30 cellular contexts compared by ENCODE assay signal in genomic region chr1:199291022-199291740, GRCh38.
"Had no signal": no experiment of that assay in that cellular context is flagged by ENCODE, and none has a peak within 500 bp of the region (broad histone marks: within the 10 kb centered on the region; RNA-seq: fewer than 3 reads in every experiment).

No MANE protein-coding gene starts in this region.

- H3K4me1 Mint-ChIP-seq: memory B cell; naive thymus-derived CD4-positive, alpha-beta T cell; nephron had no signal

- H3K9me3 Mint-ChIP-seq: dendritic cell treated with granulocyte-macrophage colony-stimulating factor and Interleukin-4, amounts not matched to agents 40 ng/mL and 50 ng/mL, for 4 days; memory B cell; naive thymus-derived CD4-positive, alpha-beta T cell; nephron; neural progenitor cell; stimulated activated naive B cell treated with anti-CD40 and anti-IgM and Interleukin-4, amounts not matched to agents 10 μg/mL and 1 μg/mL and 100 μg/mL, for 72 hours had no signal

- H3K4me3 ChIP-seq: colonic mucosa, gastrocnemius medialis, lower lobe of right lung, neural progenitor cell, ovary, psoas muscle, sigmoid colon, skin epidermis, thoracic aorta, tibial nerve, upper lobe of left lung had no signal

- H3K9me3 ChIP-seq: colonic mucosa, gastrocnemius medialis, lower lobe of right lung, ovary, psoas muscle, sigmoid colon, thoracic aorta, tibial nerve, upper lobe of left lung had no signal

- H3K36me3 Mint-ChIP-seq: memory B cell; naive thymus-derived CD4-positive, alpha-beta T cell; neural progenitor cell; stimulated activated naive B cell treated with anti-CD40 and anti-IgM and Interleukin-4, amounts not matched to agents 10 μg/mL and 1 μg/mL and 100 μg/mL, for 72 hours had no signal

- H3K27ac Mint-ChIP-seq: dendritic cell treated with granulocyte-macrophage colony-stimulating factor and Interleukin-4, amounts not matched to agents 40 ng/mL and 50 ng/mL, for 4 days; memory B cell; naive thymus-derived CD4-positive, alpha-beta T cell; nephron; neural progenitor cell; stimulated activated naive B cell treated with anti-CD40 and anti-IgM and Interleukin-4, amounts not matched to agents 10 μg/mL and 1 μg/mL and 100 μg/mL, for 72 hours; stimulated activated naive CD8-positive, alpha-beta T cell treated with anti-CD3 and anti-CD28 coated beads, Interleukin-15, Interleukin-2, amounts not matched to agents 100 ng/mL and 50 ng/mL, for 24 hours had no signal

- H3K27me3 ChIP-seq: colonic mucosa, gastrocnemius medialis, neural progenitor cell, ovary, sigmoid colon, tibial nerve, upper lobe of left lung had no signal

- H3K4me3 Mint-ChIP-seq: dendritic cell treated with granulocyte-macrophage colony-stimulating factor and Interleukin-4, amounts not matched to agents 40 ng/mL and 50 ng/mL, for 4 days; memory B cell; naive thymus-derived CD4-positive, alpha-beta T cell; nephron; neural progenitor cell; stimulated activated naive B cell treated with anti-CD40 and anti-IgM and Interleukin-4, amounts not matched to agents 10 μg/mL and 1 μg/mL and 100 μg/mL, for 72 hours; stimulated activated naive CD8-positive, alpha-beta T cell treated with anti-CD3 and anti-CD28 coated beads, Interleukin-15, Interleukin-2, amounts not matched to agents 100 ng/mL and 50 ng/mL, for 24 hours had no signal

- H3K4me1 ChIP-seq: colonic mucosa, gastrocnemius medialis, lower lobe of right lung, neural progenitor cell, psoas muscle, sigmoid colon, upper lobe of left lung had no signal

- H3K4me2 ChIP-seq: neural progenitor cell had no signal

- H3K36me3 ChIP-seq: colonic mucosa, gastrocnemius medialis, lower lobe of right lung, neural progenitor cell, ovary, sigmoid colon, thoracic aorta, tibial nerve, upper lobe of left lung had no signal

- H3K27ac ChIP-seq: colonic mucosa, gastrocnemius medialis, lower lobe of right lung, neural progenitor cell, ovary, psoas muscle, sigmoid colon, skin epidermis, thoracic aorta, tibial nerve, upper lobe of left lung had no signal

- H3K27me3 Mint-ChIP-seq: dendritic cell treated with granulocyte-macrophage colony-stimulating factor and Interleukin-4, amounts not matched to agents 40 ng/mL and 50 ng/mL, for 4 days; memory B cell; stimulated activated naive B cell treated with anti-CD40 and anti-IgM and Interleukin-4, amounts not matched to agents 10 μg/mL and 1 μg/mL and 100 μg/mL, for 72 hours had no signal

- H2AFZ ChIP-seq: neural progenitor cell had no signal

- FAIRE-seq: keratinocyte, urothelium cell line had no signal

- H3K9ac ChIP-seq: neural progenitor cell had no signal

- DNase-seq: cerebellar nuclear complex; colonic mucosa; effector memory CD4-positive, alpha-beta T cell; foreskin fibroblast; gastrocnemius medialis; head of caudate nucleus; left ventricle myocardium superior; lower lobe of right lung; midbrain; naive thymus-derived CD4-positive, alpha-beta T cell; nucleus accumbens; ovary; posterior cingulate gyrus; psoas muscle; right cardiac atrium; sigmoid colon; stimulated activated CD4-positive, alpha-beta T cell treated with anti-CD3 and anti-CD28 coated beads, Interleukin-15, amount 100 ng/mL, for 24 hours; stimulated activated CD4-positive, alpha-beta T cell treated with anti-CD3 and anti-CD28 coated beads, Interleukin-2, amount 100 ng/mL, for 48 hours; stimulated activated naive B cell treated with anti-CD40 and anti-IgM and Interleukin-4, amounts not matched to agents 10 μg/mL and 1 μg/mL and 100 μg/mL, for 72 hours; upper lobe of left lung had no signal
